Comparison of ENCODE assay signal across 9 cellular contexts in genomic region chr12:1692221-1692620, GRCh38. TPM values are rescaled to one million over a fixed set of nuclear protein-coding genes. Genes with fewer than 3 reads are reported as not detected.
DNase-seq lines count a peak whose midpoint lies in the region; ATAC-seq, FAIRE-seq and TF ChIP-seq lines count a peak whose summit lies in the region.
"Had no signal": no experiment of that assay in that cellular context is flagged by ENCODE, and none has a peak within 500 bp of the region (broad histone marks: within the 10 kb centered on the region; RNA-seq: fewer than 3 reads in every experiment).

No MANE protein-coding gene starts in this region.

- ATAC-seq in central memory CD8-positive, alpha-beta T cell (replicated peaks; ENCODE audit: extremely low read depth, poor library complexity, severe bottlenecking), result no peak
- ATAC-seq in GM19324 (IDR thresholded peaks at IDR 0.05; ENCODE audit: low FRiP score, unreplicated experiment) (no peak), GM21381 (IDR thresholded peaks at IDR 0.05; ENCODE audit: unreplicated experiment) (no peak)

- no peak for FAIRE-seq in GM12891 (lab: Jason Lieb, UNC)

- no peaks in the 10 kb centered on the region for H3K9me3 Mint-ChIP-seq in central memory CD8-positive, alpha-beta T cell
- H3K9me3 Mint-ChIP-seq in nephron, result no peaks in the 10 kb centered on the region

- H3K27ac ChIP-seq in KOPT-K1 (ENCODE audit: low read depth, low read length, poor library complexity, severe bottlenecking), result peak overlapping the region; percentile 77

- peak; percentile 53 for DNase-seq in CD1c-positive myeloid dendritic cell (ENCODE audit: extremely low spot score)
- DNase-seq in central memory CD8-positive, alpha-beta T cell (ENCODE audit: low spot score in 2 of 2), result no peak
- DNase-seq in DMS79 treated with DMSO at 0.1 percent for 48 hours (lab: John Stamatoyannopoulos, UW), result no peak
- no peak for DNase-seq in GM12891 (ENCODE audit: insufficient read length, low spot score)
- DNase-seq: cerebellar nuclear complex had no signal

- peaks cover 47% of the 10 kb centered on the region for H3K4me1 Mint-ChIP-seq in central memory CD8-positive, alpha-beta T cell
- H3K4me1 Mint-ChIP-seq in nephron, result peaks cover 32% of the 10 kb centered on the region

- TF ChIP-seq CTCF in nephron (IDR thresholded peaks at IDR 0.05; ENCODE audit: unreplicated experiment in 3 of 3), result no peak

- peak overlapping the region; percentile 92 for H3K4me3 Mint-ChIP-seq in central memory CD8-positive, alpha-beta T cell
- H3K4me3 Mint-ChIP-seq in nephron, result peak overlapping the region; percentile 93 to 96 (median 93)

- H3K9me3 ChIP-seq in KOPT-K1 (ENCODE audit: insufficient read depth, low read length, poor library complexity, severe bottlenecking), result no peaks in the 10 kb centered on the region

- H3K27ac Mint-ChIP-seq in central memory CD8-positive, alpha-beta T cell (ENCODE audit: low read depth), result peak overlapping the region; percentile 98
- peak overlapping the region; percentile 62 to 98 (median 90) for H3K27ac Mint-ChIP-seq in nephron

- H3K27me3 Mint-ChIP-seq in central memory CD8-positive, alpha-beta T cell, result no peaks in the 10 kb centered on the region
- H3K27me3 Mint-ChIP-seq in nephron (ENCODE audit: low read depth), result no peaks in the 10 kb centered on the region

- H3K36me3 ChIP-seq in KOPT-K1 (ENCODE audit: insufficient read depth, low read length), result peaks cover 18% of the 10 kb centered on the region; the same call in 1 of the 2 replicates

- TF ChIP-seq POLR2A in GM12891 (IDR thresholded peaks at IDR 0.05; ENCODE audit: low read depth, low read length), result no peak

- peaks cover 19% of the 10 kb centered on the region for H3K36me3 Mint-ChIP-seq in central memory CD8-positive, alpha-beta T cell (ENCODE audit: insufficient read depth)
- no peaks in the 10 kb centered on the region for H3K36me3 Mint-ChIP-seq in nephron (ENCODE audit: low read depth)

TF ChIP-seq in GM12891, 5 proteins besides CTCF, POLR2A, EP300 and RAD21:
- TF ChIP-seq TAF1 (IDR thresholded peaks at IDR 0.05; ENCODE audit: low read depth, low read length), result no peak
- TF ChIP-seq SPI1 (IDR thresholded peaks at IDR 0.05; ENCODE audit: low read depth, low read length), result no peak
- no peak for TF ChIP-seq POLR2AphosphoS5 (IDR thresholded peaks at IDR 0.05; ENCODE audit: low read depth, low read length)
- TF ChIP-seq PAX5 (IDR thresholded peaks at IDR 0.05; ENCODE audit: insufficient read depth, low read length, severe bottlenecking), result no peak
- no peak for TF ChIP-seq POU2F2 (IDR thresholded peaks at IDR 0.05; ENCODE audit: low read depth, low read length)
TF ChIP-seq in GM12891: peak in this region for 0.

RNA-seq across cellular contexts. Expression of gene ADIPOR2, which starts 1.4 kb away (rescaled TPM):
- polyA plus RNA-seq in GM12891 (2012; ENCODE audit: low read depth, missing spikeins), result 26.5 TPM
